Comparison of ENCODE assay signal across 22 cellular contexts in genomic region chr15:68555348-68556037, GRCh38. TPM values are rescaled to one million over a fixed set of nuclear protein-coding genes. Genes with fewer than 3 reads are reported as not detected.
A peak's percentile ranks its signal among the peaks of the same experiment; 100 is the strongest.
DNase-seq lines count a peak whose midpoint lies in the region; ATAC-seq and TF ChIP-seq lines count a peak whose summit lies in the region.
"Had no signal": no experiment of that assay in that cellular context is flagged by ENCODE, and none has a peak within 500 bp of the region (broad histone marks: within the 10 kb centered on the region; RNA-seq: fewer than 3 reads in every experiment).

No MANE protein-coding gene starts in this region.

- peaks cover 30% of the 10 kb centered on the region for H3K27me3 ChIP-seq in neural progenitor cell
- peaks cover 0 to 2% of the 10 kb centered on the region in 2 donors for H3K27me3 ChIP-seq in tibial artery

- H2AFZ ChIP-seq in neural progenitor cell (replicated peaks), result no peak overlapping the region
- H2AFZ ChIP-seq: GM23248 had no signal

- WGBS in lower leg skin, 2 donors, result 85 to 89% methylated on average over 9 of the region's 9 CpGs

- H3K9me3 Mint-ChIP-seq in neural progenitor cell, result peaks cover 3% of the 10 kb centered on the region
- H3K9me3 Mint-ChIP-seq in glutamatergic neuron (ENCODE audit: unreplicated experiment), result peaks cover 8% of the 10 kb centered on the region
- H3K9me3 Mint-ChIP-seq: CD4-positive, alpha-beta T cell had no signal

- H3K4me3 ChIP-seq in lower leg skin (ENCODE audit: low read depth, poor library complexity, severe bottlenecking) (no peak overlapping the region), neural progenitor cell (no peak overlapping the region), tibial artery (no peak overlapping the region)
- H3K4me3 ChIP-seq: BLaER1 treated with 17β-estradiol and CSF1 and Interleukin-3, amounts not matched to agents 10 nM and 100 nM; GM23248; HAP-1 had no signal

- no peaks in the 10 kb centered on the region for H4K20me1 ChIP-seq in neural progenitor cell (ENCODE audit: low read depth)

- H3F3A ChIP-seq in neural progenitor cell (ENCODE audit: low read depth), result peaks cover 4% of the 10 kb centered on the region

- DNase-seq in cardiac septum (ENCODE audit: low spot score), result peak; percentile 65
- DNase-seq in Right ventricle myocardium superior, result no peak
- peak; percentile 2 to 68 for DNase-seq in lower leg skin (ENCODE audit: low spot score in 2 of 2)
- DNase-seq in neural progenitor cell (ENCODE audit: low spot score), result no peak
- DNase-seq in COLO668 (lab: John Stamatoyannopoulos, UW; ENCODE audit: unreplicated experiment), result no peak
- no peak for DNase-seq in glutamatergic neuron
- no peak for DNase-seq in tibial artery
- DNase-seq: CD4-positive, alpha-beta T cell; COR-L47; DMS53; GM23248; NCI-H1105; NCI-H1436 treated with DMSO at 0.1 percent for 48 hours; NCI-H187 treated with DMSO at 0.1 percent for 48 hours; NCI-H2171 treated with DMSO at 0.1 percent for 48 hours; NCI-H345; NCI-H510A treated with DMSO at 0.1 percent for 48 hours; NCI-H774; SK-N-SH had no signal

- TF ChIP-seq CTCF in lower leg skin (IDR thresholded peaks at IDR 0.05), result no peak
- TF ChIP-seq CTCF in neural progenitor cell (IDR thresholded peaks at IDR 0.05), result no peak
- TF ChIP-seq CTCF in glutamatergic neuron (IDR thresholded peaks at IDR 0.05; ENCODE audit: partially characterized antibody, unreplicated experiment), result no peak
- no peak for TF ChIP-seq CTCF in tibial artery (IDR thresholded peaks at IDR 0.05)

- intact Hi-C loops in cardiac septum (cut with DNase I), result loop anchor here (2.0 to 5.0 kb wide), 2 partner anchors 172 to 369 kb away; no protein-coding TSS in a partner anchor
- intact Hi-C loops in Right ventricle myocardium superior (cut with DNase I), result loop anchor here (2.0 to 5.0 kb wide), 2 partner anchors 117 to 319 kb away; no protein-coding TSS in a partner anchor
- intact Hi-C loops in lower leg skin (cut with DNase I; ENCODE audit: low total_unique reads), result loop anchor here (10.0 kb wide), 2 partner anchors 231 to 301 kb away; no protein-coding TSS in a partner anchor
- intact Hi-C loops in tibial artery (cut with DNase I; ENCODE audit: low total_unique reads), result loop anchor here (5.0 to 10.0 kb wide), 3 partner anchors 117 to 303 kb away; no protein-coding TSS in a partner anchor

- no peaks in the 10 kb centered on the region for H3K79me2 ChIP-seq in neural progenitor cell (ENCODE audit: low read depth)

- H3K27me3 Mint-ChIP-seq in neural progenitor cell (ENCODE audit: insufficient read depth, low read depth) (peaks cover 27% of the 10 kb centered on the region), glutamatergic neuron (ENCODE audit: unreplicated experiment) (peaks cover 8% of the 10 kb centered on the region)

- TF ChIP-seq POLR2A in lower leg skin (IDR thresholded peaks at IDR 0.05), result no peak

- H3K4me2 ChIP-seq in neural progenitor cell, result no peak overlapping the region
- H3K4me2 ChIP-seq: SK-N-SH had no signal

- H3K36me3 Mint-ChIP-seq in neural progenitor cell (no peaks in the 10 kb centered on the region), glutamatergic neuron (ENCODE audit: unreplicated experiment) (no peaks in the 10 kb centered on the region)

- peak overlapping the region; percentile 17 for H3K4me3 Mint-ChIP-seq in neural progenitor cell
- H3K4me3 Mint-ChIP-seq in glutamatergic neuron (ENCODE audit: unreplicated experiment), result no peak overlapping the region
- H3K4me3 Mint-ChIP-seq: CD4-positive, alpha-beta T cell had no signal

- H3K4me1 ChIP-seq in neural progenitor cell (peaks cover 11% of the 10 kb centered on the region), tibial artery (peaks cover 0 to 18% (median 12%) of the 10 kb centered on the region in 4 donors)

- H3K9ac ChIP-seq in neural progenitor cell, result no peak overlapping the region
- H3K9ac ChIP-seq: GM23248, SK-N-SH had no signal

- ATAC-seq in Right ventricle myocardium superior (ENCODE audit: poor library complexity), result no peak

- H3K9me3 ChIP-seq in neural progenitor cell (ENCODE audit: low read depth), result no peaks in the 10 kb centered on the region
- H3K9me3 ChIP-seq in tibial artery, result no peaks in the 10 kb centered on the region
- H3K9me3 ChIP-seq: BLaER1 treated with 17β-estradiol and CSF1 and Interleukin-3, amounts not matched to agents 10 nM and 100 nM; HAP-1; SK-N-SH had no signal

- no peaks in the 10 kb centered on the region for H3K36me3 ChIP-seq in neural progenitor cell
- no peaks in the 10 kb centered on the region for H3K36me3 ChIP-seq in tibial artery
- H3K36me3 ChIP-seq: BLaER1 treated with 17β-estradiol and CSF1 and Interleukin-3, amounts not matched to agents 10 nM and 100 nM; HAP-1 had no signal

- H3K27ac ChIP-seq in neural progenitor cell (no peak overlapping the region), tibial artery (no peak overlapping the region)
- H3K27ac ChIP-seq: GM23248 had no signal

- peaks cover 46% of the 10 kb centered on the region for H3K4me1 Mint-ChIP-seq in neural progenitor cell
- peaks cover 18% of the 10 kb centered on the region for H3K4me1 Mint-ChIP-seq in glutamatergic neuron (ENCODE audit: low read depth, unreplicated experiment)

- no peak overlapping the region for H3K27ac Mint-ChIP-seq in neural progenitor cell
- no peak overlapping the region for H3K27ac Mint-ChIP-seq in glutamatergic neuron (ENCODE audit: unreplicated experiment)
- H3K27ac Mint-ChIP-seq: CD4-positive, alpha-beta T cell had no signal

RNA-seq across cellular contexts. Expression of gene CORO2B, which starts 23.3 kb away (rescaled TPM):
- total RNA-seq in cardiac septum, result 2.7 TPM
- 6.6 TPM for total RNA-seq in Right ventricle myocardium superior
- total RNA-seq in lower leg skin, result 1 to 10 TPM in 3 of 4 donors, under 1 TPM in 1; 0.80 to 4.5 (median 2.3) TPM
- total RNA-seq in neural progenitor cell (ENCODE audit: low replicate concordance), result 1.0 and 3.3 TPM in 2 replicates
- total RNA-seq in glutamatergic neuron (ENCODE audit: unreplicated experiment), result 16.3 TPM
- total RNA-seq: CD4-positive, alpha-beta T cell; HT-29 had no signal

Comparison
In these comparisons a context has a peak if more than half of its experiments do, and no peak if none do; other contexts are left out.
1. DNase-seq: peak in cardiac septum (single experiment) and lower leg skin (2 of 2); none in Right ventricle myocardium superior (single experiment), neural progenitor cell (single experiment), COLO668 (single experiment), glutamatergic neuron (single experiment) and tibial artery (0 of 2).